ENCODE assay signal across 8 cellular contexts in the genomic region with DNA sequence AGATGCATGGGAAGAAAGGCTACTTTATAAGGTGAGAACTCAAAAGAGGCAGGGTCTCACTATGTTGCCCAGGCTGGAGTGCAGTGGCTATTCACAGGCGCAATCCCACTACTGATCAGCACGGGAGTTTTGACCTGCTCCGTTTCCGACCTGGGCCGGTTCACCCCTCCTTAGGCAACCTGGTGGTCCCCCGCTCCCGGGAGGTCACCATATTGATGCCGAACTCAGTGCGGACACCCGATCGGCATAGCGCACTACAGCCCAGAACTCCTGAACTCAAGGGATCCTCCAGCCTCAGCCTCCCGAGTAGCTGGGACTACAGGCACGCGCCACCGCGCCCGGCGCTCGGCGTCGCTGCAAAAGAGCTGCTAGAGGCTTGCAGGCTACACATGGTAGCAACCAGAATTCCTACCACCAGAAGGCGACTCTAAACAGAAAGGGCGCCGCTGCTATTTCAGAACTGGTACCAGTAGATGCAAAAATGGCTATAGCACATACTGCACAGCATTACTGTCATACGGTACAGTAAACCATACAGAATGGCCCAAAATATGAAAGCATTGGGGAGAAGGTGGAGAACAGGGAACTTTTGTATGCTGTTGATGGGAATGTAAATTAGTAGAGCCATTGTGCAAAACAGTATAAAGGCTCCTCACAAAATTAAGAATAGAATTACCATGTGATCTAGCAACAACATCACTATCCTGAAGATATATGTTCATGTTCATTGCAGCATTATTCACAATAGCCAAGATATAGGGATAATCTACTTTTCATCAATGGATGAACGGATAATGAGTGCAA. TPM values are rescaled to one million over a fixed set of nuclear protein-coding genes. Genes with fewer than 3 reads are reported as not detected.
DNase-seq lines count a peak whose midpoint lies in the region; ATAC-seq, FAIRE-seq and TF ChIP-seq lines count a peak whose summit lies in the region.

No MANE protein-coding gene starts in this region.

- peak overlapping the region; percentile 78 to 83 (median 79) for H3K27ac Mint-ChIP-seq in IgD-negative memory B cell

- TF ChIP-seq POLR2A in GM12891 (IDR thresholded peaks at IDR 0.05; ENCODE audit: low read depth, low read length), result no peak
- TF ChIP-seq POLR2A in Raji (IDR thresholded peaks at IDR 0.05; ENCODE audit: insufficient read depth, low read depth, low read length), result 0 out of 2 replicates have a peak, but pooled peaks have one; percentile 33

- peak overlapping the region; percentile 94 to 99 (median 98) for H3K4me3 Mint-ChIP-seq in IgD-negative memory B cell

- FAIRE-seq in GM12891 (lab: Jason Lieb, UNC), result peak; percentile 68

- H3K27ac ChIP-seq in foreskin keratinocyte (no peak overlapping the region), substantia nigra (ENCODE audit: low read depth, low read length, poor library complexity, severe bottlenecking) (no peak overlapping the region)

- H3K4me1 Mint-ChIP-seq in IgD-negative memory B cell, result peaks cover 32 to 43% (median 36%) of the 10 kb centered on the region in 3 donors

- TF ChIP-seq CTCF in foreskin keratinocyte (conservative IDR thresholded peaks at IDR 0.05), result peak; percentile 96

- DNase-seq in GM12891 (ENCODE audit: insufficient read length, low spot score) (no peak), activated gamma-delta T cell (lab: John Stamatoyannopoulos, UW) (peak; percentile 35), foreskin keratinocyte (peak; percentile 52 to 74), nucleus accumbens (lab: John Stamatoyannopoulos, UW) (peak in 45 of 56 donors; percentile 2 to 73 (median 28)), substantia nigra (lab: John Stamatoyannopoulos, UW) (peak in 43 of 49 donors; percentile 3 to 65 (median 31))

- ATAC-seq in foreskin keratinocyte (peak; percentile 83), HG03565 (IDR thresholded peaks at IDR 0.05; ENCODE audit: unreplicated experiment) (no peak)

- no peaks in the 10 kb centered on the region for H3K27me3 Mint-ChIP-seq in IgD-negative memory B cell

- no peaks in the 10 kb centered on the region for H3K4me1 ChIP-seq in foreskin keratinocyte

- no peaks in the 10 kb centered on the region for H3K27me3 ChIP-seq in foreskin keratinocyte

- peaks cover 0 to 5% (median 0%) of the 10 kb centered on the region in 3 donors for H3K9me3 Mint-ChIP-seq in IgD-negative memory B cell

- H3K36me3 Mint-ChIP-seq in IgD-negative memory B cell, result no peaks in the 10 kb centered on the region

TF ChIP-seq in GM12891, 5 proteins besides CTCF, POLR2A, EP300 and RAD21:
- no peak for TF ChIP-seq POLR2AphosphoS5 (IDR thresholded peaks at IDR 0.05; ENCODE audit: low read depth, low read length)
- TF ChIP-seq POU2F2 (IDR thresholded peaks at IDR 0.05; ENCODE audit: low read depth, low read length), result no peak
- TF ChIP-seq TAF1 (IDR thresholded peaks at IDR 0.05; ENCODE audit: low read depth, low read length), result no peak
- TF ChIP-seq SPI1 (IDR thresholded peaks at IDR 0.05; ENCODE audit: low read depth, low read length), result no peak
- no peak for TF ChIP-seq PAX5 (IDR thresholded peaks at IDR 0.05; ENCODE audit: insufficient read depth, low read length, severe bottlenecking)

RNA-seq across cellular contexts. Expression of gene NEMF, which starts 1.2 kb away (rescaled TPM):
- 33.7 TPM for polyA plus RNA-seq in GM12891 (2012; ENCODE audit: low read depth, missing spikeins)
- 55.9 TPM for polyA plus RNA-seq in IgD-negative memory B cell
- 38.3 and 46.7 TPM in 2 replicates for total RNA-seq in foreskin keratinocyte
- polyA plus RNA-seq in foreskin keratinocyte, result 14.1 and 16.8 TPM in 2 replicates

RNA-seq across cellular contexts. Expression of gene ARF6, which starts 39.1 kb away (rescaled TPM):
- polyA plus RNA-seq in GM12891 (2012; ENCODE audit: low read depth, missing spikeins), result 46.5 TPM
- polyA plus RNA-seq in IgD-negative memory B cell (222 TPM), foreskin keratinocyte (60.3 and 66.0 TPM in 2 replicates)
- 103 and 110 TPM in 2 replicates for total RNA-seq in foreskin keratinocyte
